9 cellular contexts compared by ENCODE assay signal in genomic region chr5:175867587-175868347, GRCh38. TPM values are rescaled to one million over a fixed set of nuclear protein-coding genes. Genes with fewer than 3 reads are reported as not detected.
DNase-seq lines count a peak whose midpoint lies in the region; ATAC-seq and TF ChIP-seq lines count a peak whose summit lies in the region.
"Had no signal": no experiment of that assay in that cellular context is flagged by ENCODE, and none has a peak within 500 bp of the region (broad histone marks: within the 10 kb centered on the region; RNA-seq: fewer than 3 reads in every experiment).

No MANE protein-coding gene starts in this region.

- no peaks in the 10 kb centered on the region for H3K9me3 Mint-ChIP-seq in endodermal cell

- no peaks in the 10 kb centered on the region for H3K9me3 ChIP-seq in endodermal cell (ENCODE audit: control insufficient read depth, low read length)

- H3K4me3 ChIP-seq in GM12875 (ENCODE audit: low read depth, low read length) (no peak overlapping the region), endodermal cell (ENCODE audit: low read length) (no peak overlapping the region)
- H3K4me3 ChIP-seq: SK-N-MC had no signal

- DNase-seq in ACHN (peak; percentile 37), NCI-H345 (lab: John Stamatoyannopoulos, UW) (peak; percentile 85), endodermal cell (peak; percentile 85), GOT3 (lab: John Stamatoyannopoulos, UW) (no peak), dedifferentiated amniotic fluid mesenchymal stem cell (ENCODE audit: extremely low spot score) (no peak)
- no peak for DNase-seq in activated effector memory CD4-positive, alpha-beta T cell treated with Interleukin-2 at 50 U/mL for 16 hours

- H3K27ac Mint-ChIP-seq in endodermal cell, result no peak overlapping the region

- peaks cover 70% of the 10 kb centered on the region for H3K27me3 ChIP-seq in endodermal cell (ENCODE audit: control insufficient read depth, insufficient read depth, low read length, poor library complexity, severe bottlenecking)

- H3K27me3 Mint-ChIP-seq in endodermal cell (ENCODE audit: insufficient read depth), result peaks cover 64% of the 10 kb centered on the region

- H3K9ac ChIP-seq in endodermal cell (ENCODE audit: extremely low read depth, low read length, poor library complexity, severe bottlenecking), result no peak overlapping the region

- no peak overlapping the region for H3K4me3 Mint-ChIP-seq in endodermal cell

- ATAC-seq in GM21723 (IDR thresholded peaks at IDR 0.05; ENCODE audit: unreplicated experiment), result no peak

- in situ Hi-C loops in ACHN (cut with HindIII; ENCODE audit: low pct_ligation_motif_present, low pct_unique_long_range_greater_than_20kb, low sequenced_read_pairs), result no loop called here

- no peak overlapping the region for H3K27ac ChIP-seq in endodermal cell (ENCODE audit: low read depth, low read length)
- H3K27ac ChIP-seq: SK-N-MC had no signal

- H3K4me1 Mint-ChIP-seq in endodermal cell, result peaks cover 4% of the 10 kb centered on the region

- H3K36me3 ChIP-seq in endodermal cell (ENCODE audit: control insufficient read depth, insufficient read depth, low read length), result no peaks in the 10 kb centered on the region

- 70 to 71% methylated on average over 12 to 16 of the region's 16 CpGs for WGBS in endodermal cell (ENCODE audit: insufficient coverage in 1 of 2, insufficient read length in 1 of 2), 2 experiments

- no peaks in the 10 kb centered on the region for H3K36me3 Mint-ChIP-seq in endodermal cell (ENCODE audit: low read depth)

- H3K4me1 ChIP-seq in endodermal cell (ENCODE audit: control insufficient read depth, insufficient read depth, low read length), result no peaks in the 10 kb centered on the region

- TF ChIP-seq CTCF in GM12875 (IDR thresholded peaks at IDR 0.05; ENCODE audit: borderline replicate concordance, insufficient read depth, low read depth, low read length) (0 out of 2 replicates have a peak, but pooled peaks have one; percentile 16), endodermal cell (conservative IDR thresholded peaks at IDR 0.05) (peak; percentile 68)

RNA-seq across cellular contexts. Expression of gene CPLX2, which starts 3.6 kb away (rescaled TPM):
- total RNA-seq in endodermal cell, result not detected
- polyA plus RNA-seq in endodermal cell (2013, experiment 1 of 2), result 9.9 TPM
- polyA plus RNA-seq in endodermal cell (2013, experiment 2 of 2), result 10.4 TPM

Comparison
In these comparisons a context has a peak if more than half of its experiments do, and no peak if none do; other contexts are left out.
1. DNase-seq: peak in ACHN (single experiment), NCI-H345 (single experiment) and endodermal cell (single experiment); none in GOT3 (single experiment), activated effector memory CD4-positive, alpha-beta T cell treated with Interleukin-2 at 50 U/mL for 16 hours (single experiment) and dedifferentiated amniotic fluid mesenchymal stem cell (single experiment).